ENCODE assay signal across 11 cellular contexts in genomic region chr15:71761649-71762048, GRCh38. TPM values are rescaled to one million over a fixed set of nuclear protein-coding genes. Genes with fewer than 3 reads are reported as not detected.
A peak's percentile ranks its signal among the peaks of the same experiment; 100 is the strongest.
DNase-seq lines count a peak whose midpoint lies in the region; ATAC-seq, FAIRE-seq and TF ChIP-seq lines count a peak whose summit lies in the region.
"Had no signal": no experiment of that assay in that cellular context is flagged by ENCODE, and none has a peak within 500 bp of the region (broad histone marks: within the 10 kb centered on the region; RNA-seq: fewer than 3 reads in every experiment).

No MANE protein-coding gene starts in this region.

- peak in 3 of 4 donors; percentile 30 to 84 (median 70) for ATAC-seq in pancreas

- no peak for TF ChIP-seq CTCF in fibroblast of mammary gland (conservative IDR thresholded peaks at IDR 0.05; ENCODE audit: control insufficient read depth, insufficient read depth, low read depth, low read length)
- TF ChIP-seq CTCF in pancreas (IDR thresholded peaks at IDR 0.05): no peak

- no peak overlapping the region for H3K27ac ChIP-seq in pancreas
- no peak overlapping the region for H3K27ac ChIP-seq in caudate nucleus (ENCODE audit: low read depth, low read length)

- WGBS in pancreas, 2 donors: 43 to 64% methylated on average over 3 of the region's 3 CpGs

- H3K4me3 ChIP-seq in fibroblast of mammary gland (ENCODE audit: control insufficient read depth, low read depth, low read length) (no peak overlapping the region), pancreas (no peak overlapping the region), H7 (ENCODE audit: insufficient read depth, low read depth, low read length) (no peak overlapping the region)

- H3K4me1 ChIP-seq in pancreas: no peaks in the 10 kb centered on the region

- H3K9me3 ChIP-seq in pancreas: no peaks in the 10 kb centered on the region

- H3K27me3 ChIP-seq in pancreas (no peaks in the 10 kb centered on the region), H7 (ENCODE audit: control insufficient read depth, insufficient read depth, low read length) (no peaks in the 10 kb centered on the region)

- DNase-seq in ELR (ENCODE audit: low read depth) (peak; percentile 97), RKO (ENCODE audit: low spot score) (peak; percentile 65), fibroblast of mammary gland (ENCODE audit: low read depth) (peak; percentile 88), pancreas (no peak), H7 (no peak), caudate nucleus (lab: John Stamatoyannopoulos, UW) (no peak), NCI-H2029 treated with DMSO at 0.1 percent for 48 hours (lab: John Stamatoyannopoulos, UW) (no peak), anterior cingulate cortex (lab: John Stamatoyannopoulos, UW) (no peak)
- DNase-seq: amygdala, DMS79 treated with DMSO at 0.1 percent for 48 hours had no signal

- intact Hi-C loops in pancreas (cut with DNase I): no loop called here

- no peak for FAIRE-seq in pancreas (lab: Jason Lieb, UNC)
- FAIRE-seq: TTC549 had no signal

- peaks cover 0 to under 1% (median 0%) of the 10 kb centered on the region in 3 donors for H3K36me3 ChIP-seq in pancreas
- H3K36me3 ChIP-seq in H7 (replicated peaks; ENCODE audit: control insufficient read depth, insufficient read depth, low read length): no peaks in the 10 kb centered on the region

RNA-seq across cellular contexts. Expression of gene NR2E3, which starts 48.7 kb away (rescaled TPM):
- total RNA-seq in pancreas: under 1 TPM in 5 of 6 donors, not detected in 1; 0.19 to 0.67 (median 0.34) TPM
- under 1 TPM; 0.59 to 0.80 TPM for polyA plus RNA-seq in pancreas
- total RNA-seq in H7 (2014; rRNA removed; shearing (Covaris generic)): 0.14 and 0.33 TPM in 2 replicates

Comparison
In these comparisons a context has a peak if more than half of its experiments do, and no peak if none do; other contexts are left out.
1. DNase-seq: peak in ELR (single experiment), RKO (single experiment) and fibroblast of mammary gland (single experiment); none in pancreas (0 of 6), H7 (single experiment), caudate nucleus (0 of 61), NCI-H2029 treated with DMSO at 0.1 percent for 48 hours (single experiment) and anterior cingulate cortex (0 of 58).